ENCODE assay signal across 8 cellular contexts in the genomic region with DNA sequence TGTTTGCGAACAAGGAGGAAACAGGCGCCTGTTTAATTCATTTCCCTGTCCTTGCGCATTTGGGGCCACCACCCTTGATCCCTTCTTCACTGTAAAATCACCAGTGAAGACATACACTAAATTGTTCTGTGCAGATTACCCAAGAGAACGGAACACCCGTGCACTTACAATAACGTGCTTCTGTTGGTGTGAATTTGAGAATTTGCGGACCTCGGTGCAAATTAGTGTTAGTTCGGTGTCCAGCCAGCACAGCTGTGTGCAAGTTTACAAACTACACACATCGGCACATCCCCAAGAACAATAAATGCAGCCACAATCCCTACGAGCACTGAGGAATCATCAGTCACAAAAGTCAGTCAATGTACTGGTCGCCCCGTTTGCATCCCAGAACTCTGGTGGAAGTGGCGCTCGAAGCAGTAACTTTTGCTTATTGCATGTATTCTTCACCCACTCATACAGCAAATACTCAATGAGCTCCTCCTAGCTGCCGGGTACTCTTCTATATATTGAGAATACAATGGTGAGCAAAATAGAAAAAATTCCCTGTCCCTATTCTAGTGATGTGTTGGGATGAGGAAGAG. TPM values are rescaled to one million over a fixed set of nuclear protein-coding genes. Genes with fewer than 3 reads are reported as not detected.
A peak's percentile ranks its signal among the peaks of the same experiment; 100 is the strongest.
DNase-seq lines count a peak whose midpoint lies in the region; ATAC-seq, FAIRE-seq and TF ChIP-seq lines count a peak whose summit lies in the region.

No MANE protein-coding gene starts in this region.

- DNase-seq in EL (peak; percentile 16), Kasumi-1 (lab: John Stamatoyannopoulos, UW) (peak; percentile 46 to 50), astrocyte of the hippocampus (ENCODE audit: low read depth, low spot score) (peak; percentile 33), HepG2 (ENCODE audit: low spot score) (peak; percentile 16), uterus (no peak), T1000 (lab: John Stamatoyannopoulos, UW) (no peak), middle frontal gyrus (ENCODE audit: extremely low spot score, low spot score) (no peak), NCI-H1417 treated with DMSO at 0.1 percent for 48 hours (lab: John Stamatoyannopoulos, UW) (no peak)

- H3K4me2 ChIP-seq in HepG2 (ENCODE audit: low read depth, low read length): peak overlapping the region; percentile 96

- in situ Hi-C loops in HepG2 (cut with HindIII; ENCODE audit: extremely low pct_ligation_motif_present, low pct_unique_long_range_greater_than_20kb): loop anchor here (5.0 kb wide), 1 partner anchor 47 kb away; a partner anchor contains a TSS

- H3K9me3 ChIP-seq in HepG2 (ENCODE audit: low read length) (no peaks in the 10 kb centered on the region), uterus (no peaks in the 10 kb centered on the region)

- no peak for TF ChIP-seq RAD21 in HepG2 (CRISPR knock-in tag; IDR thresholded peaks at IDR 0.05)

- peak; percentile 66 for FAIRE-seq in HepG2 (lab: Jason Lieb, UNC)

- no peak for TF ChIP-seq EP300 in HepG2 (IDR thresholded peaks at IDR 0.05; ENCODE audit: low read depth in 2 of 2, low read length in 2 of 2)
- TF ChIP-seq EP300 in HepG2 (CRISPR knock-in tag; IDR thresholded peaks at IDR 0.05; ENCODE audit: borderline replicate concordance): no peak

- CTCF ChIA-PET in HepG2 (lab: Yijun Ruan, JAX; ENCODE audit: low intra/inter-chr PET ratio, low total read pairs): no interaction called here

- H3K27ac ChIP-seq in HepG2 (ENCODE audit: extremely low read length, insufficient read depth, low read length) (peak overlapping the region; percentile 44), uterus (peak overlapping the region; percentile 25 to 46)

- H4K20me1 ChIP-seq in HepG2 (ENCODE audit: insufficient read depth, low read length): peaks cover 8% of the 10 kb centered on the region

- peak; percentile 10 for ATAC-seq in HepG2

- no peaks in the 10 kb centered on the region for H3K36me3 ChIP-seq in HepG2 (replicated peaks in 1 of 2; ENCODE audit: control insufficient read depth in 1 of 2, insufficient read depth in 2 of 2, low read length in 2 of 2)
- no peaks in the 10 kb centered on the region for H3K36me3 ChIP-seq in uterus

- H3K4me1 ChIP-seq in HepG2 (ENCODE audit: insufficient read depth, low read length): peaks cover 31% of the 10 kb centered on the region
- peaks cover 0 to 9% of the 10 kb centered on the region in 2 donors for H3K4me1 ChIP-seq in uterus

- intact Hi-C loops in HepG2 (cut with micrococcal nuclease; ENCODE audit: unreplicated experiment) (no loop called here), uterus (cut with DNase I; ENCODE audit: low total_unique reads) (no loop called here)

- no peak; the same call in 1 of the 2 replicates for TF ChIP-seq CTCF in HepG2 (CRISPR knock-in tag; IDR thresholded peaks at IDR 0.05)
- no peak for TF ChIP-seq CTCF in uterus (IDR thresholded peaks at IDR 0.05)

- TSS peak; percentile 54 for BruUV-seq in HepG2 (replicated peaks; lab: Mats Ljungman, UMichigan)

- under 1% methylated on average over 15 of the region's 16 CpGs for WGBS in HepG2 (ENCODE audit: low lambda C conversion rate)

- POLR2A ChIA-PET in HepG2 (lab: Yijun Ruan, JAX): interaction anchor here (0.8 to 1.1 kb wide), 2 partner anchors 23 to 47 kb away, joined by 3 read pairs; a partner anchor contains a TSS

- no peak for TF ChIP-seq POLR2A in HepG2 (IDR thresholded peaks at IDR 0.05; ENCODE audit: insufficient read depth in 1 of 2, low read depth in 2 of 2, low read length in 2 of 2)
- TF ChIP-seq POLR2A in uterus (IDR thresholded peaks at IDR 0.05): no peak

- peak overlapping the region; percentile 60 for H3K9ac ChIP-seq in HepG2 (ENCODE audit: insufficient read depth, low read depth, low read length)

- H3K27me3 ChIP-seq in HepG2 (ENCODE audit: control insufficient read depth in 1 of 2, insufficient read depth in 2 of 2, low read length in 2 of 2): no peaks in the 10 kb centered on the region; a peak in 1 of 5 replicates
- H3K27me3 ChIP-seq in uterus: no peaks in the 10 kb centered on the region

- H3K4me3 ChIP-seq in HepG2 (replicated peaks in 1 of 3; ENCODE audit: insufficient read depth in 1 of 3, low read depth in 2 of 3, low read length in 3 of 3) (peak overlapping the region; percentile 57 to 92 (median 82)), uterus (peak overlapping the region; percentile 61 to 83)

- peaks cover 40% of the 10 kb centered on the region for H3K79me2 ChIP-seq in HepG2 (ENCODE audit: insufficient read depth, low read length)

- H2AFZ ChIP-seq in HepG2 (ENCODE audit: low read length): peak overlapping the region; percentile 94

TF ChIP-seq in HepG2, 621 proteins besides CTCF, POLR2A, EP300 and RAD21:
- TF ChIP-seq ZNF749 (CRISPR knock-in tag; IDR thresholded peaks at IDR 0.05; ENCODE audit: borderline replicate concordance) (0 out of 2 replicates have a peak, but pooled peaks have one; percentile 52), XRCC5 (optimal IDR thresholded peaks at IDR 0.05; ENCODE audit: low read length) (peak; percentile 13), ZNF205 (CRISPR knock-in tag; IDR thresholded peaks at IDR 0.05) (0 out of 2 replicates have a peak, but pooled peaks have one; percentile 1), NFKB2 (CRISPR knock-in tag; IDR thresholded peaks at IDR 0.05; ENCODE audit: borderline replicate concordance) (no peak)
- TF ChIP-seq, protein P1, sequence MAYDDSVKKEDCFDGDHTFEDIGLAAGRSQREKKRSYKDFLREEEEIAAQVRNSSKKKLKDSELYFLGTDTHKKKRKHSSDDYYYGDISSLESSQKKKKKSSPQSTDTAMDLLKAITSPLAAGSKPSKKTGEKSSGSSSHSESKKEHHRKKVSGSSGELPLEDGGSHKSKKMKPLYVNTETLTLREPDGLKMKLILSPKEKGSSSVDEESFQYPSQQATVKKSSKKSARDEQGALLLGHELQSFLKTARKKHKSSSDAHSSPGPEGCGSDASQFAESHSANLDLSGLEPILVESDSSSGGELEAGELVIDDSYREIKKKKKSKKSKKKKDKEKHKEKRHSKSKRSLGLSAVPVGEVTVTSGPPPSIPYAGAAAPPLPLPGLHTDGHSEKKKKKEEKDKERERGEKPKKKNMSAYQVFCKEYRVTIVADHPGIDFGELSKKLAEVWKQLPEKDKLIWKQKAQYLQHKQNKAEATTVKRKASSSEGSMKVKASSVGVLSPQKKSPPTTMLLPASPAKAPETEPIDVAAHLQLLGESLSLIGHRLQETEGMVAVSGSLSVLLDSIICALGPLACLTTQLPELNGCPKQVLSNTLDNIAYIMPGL (CRISPR knock-in tag; IDR thresholded peaks at IDR 0.05; ENCODE audit: borderline replicate concordance in 1 of 2, low read depth in 1 of 2): 0 out of 4 replicates have a peak, but pooled peaks of 1 of the 2 experiments have one; percentile 6
TF ChIP-seq in HepG2: peak in this region for 4.

RNA-seq across cellular contexts. Expression of a gene that starts 0.8 kb away (rescaled TPM):
- 7.4 and 11.5 TPM in 2 replicates for total RNA-seq in HepG2 (2016; rRNA removed; fragmentation: Illumina TruSeq; extraction: Trizol)
- 2.7 and 3.3 TPM in 2 replicates for total RNA-seq in HepG2 (2016; cell fraction: cytosol; rRNA removed; fragmentation: Illumina TruSeq; extraction: Trizol; ENCODE audit: low read depth)
- 6.5 and 9.3 TPM in 2 replicates for total RNA-seq in HepG2 (2016; cell fraction: insoluble cytoplasmic fraction; rRNA removed; fragmentation: Illumina TruSeq; extraction: Trizol)
- 6.5 and 6.8 TPM in 2 replicates for total RNA-seq in HepG2 (2016; cell fraction: membrane; rRNA removed; fragmentation: Illumina TruSeq; extraction: Trizol)
- 15.9 and 18.5 TPM in 2 replicates for total RNA-seq in HepG2 (2016; cell fraction: nucleus; rRNA removed; fragmentation: Illumina TruSeq; extraction: Trizol)
- 7.6 and 8.4 TPM in 2 replicates for polyA plus RNA-seq in HepG2 (2011; rRNA removed)
- polyA plus RNA-seq in HepG2 (2011; cell fraction: cytosol; rRNA removed): 4.1 and 5.8 TPM in 2 replicates
- 6.9 and 7.2 TPM in 2 replicates for polyA plus RNA-seq in HepG2 (2011; cell fraction: nucleus; rRNA removed)
- 6.3 and 7.7 TPM in 2 replicates for polyA plus RNA-seq in HepG2 (2012)
- polyA plus RNA-seq in HepG2 (2016; cell fraction: cytosol; fragmentation: Illumina TruSeq; extraction: Trizol; ENCODE audit: low read depth): 1.2 and 1.4 TPM in 2 replicates
- 9.6 and 10.8 TPM in 2 replicates for polyA plus RNA-seq in HepG2 (2016; cell fraction: insoluble cytoplasmic fraction; fragmentation: Illumina TruSeq; extraction: Trizol; ENCODE audit: low read depth)
- polyA plus RNA-seq in HepG2 (2016; cell fraction: membrane; fragmentation: Illumina TruSeq; extraction: Trizol; ENCODE audit: low read depth): 2.7 and 3.8 TPM in 2 replicates
- polyA plus RNA-seq in HepG2 (2016; cell fraction: nucleus; fragmentation: Illumina TruSeq; extraction: Trizol; ENCODE audit: insufficient read depth, low read depth): 9.5 and 10.3 TPM in 2 replicates
- polyA minus RNA-seq in HepG2 (2011; rRNA and poly(A)+ RNA removed; ENCODE audit: low replicate concordance): 16.7 and 23.5 TPM in 2 replicates
- 7.1 and 8.0 TPM in 2 replicates for polyA minus RNA-seq in HepG2 (2011; cell fraction: cytosol; rRNA and poly(A)+ RNA removed)
- polyA minus RNA-seq in HepG2 (2011; cell fraction: nucleus; rRNA and poly(A)+ RNA removed): 43.4 and 52.3 TPM in 2 replicates
- 10 to 100 TPM; 13.2 to 35.6 (median 20.6) TPM for total RNA-seq in uterus

RNA-seq across cellular contexts. Expression of a gene that starts 47.0 kb away (rescaled TPM):
- total RNA-seq in HepG2 (2016; rRNA removed; fragmentation: Illumina TruSeq; extraction: Trizol): 87.2 and 123 TPM in 2 replicates
- 17.6 and 18.9 TPM in 2 replicates for total RNA-seq in HepG2 (2016; cell fraction: cytosol; rRNA removed; fragmentation: Illumina TruSeq; extraction: Trizol; ENCODE audit: low read depth)
- total RNA-seq in HepG2 (2016; cell fraction: insoluble cytoplasmic fraction; rRNA removed; fragmentation: Illumina TruSeq; extraction: Trizol): 87.4 and 114 TPM in 2 replicates
- 27.1 and 31.8 TPM in 2 replicates for total RNA-seq in HepG2 (2016; cell fraction: membrane; rRNA removed; fragmentation: Illumina TruSeq; extraction: Trizol)
- total RNA-seq in HepG2 (2016; cell fraction: nucleus; rRNA removed; fragmentation: Illumina TruSeq; extraction: Trizol): 81.3 and 84.2 TPM in 2 replicates
- polyA plus RNA-seq in HepG2 (2011; rRNA removed): 31.2 and 46.2 TPM in 2 replicates
- polyA plus RNA-seq in HepG2 (2011; cell fraction: cytosol; rRNA removed): 25.5 and 29.0 TPM in 2 replicates
- 31.8 and 35.5 TPM in 2 replicates for polyA plus RNA-seq in HepG2 (2011; cell fraction: nucleus; rRNA removed)
- polyA plus RNA-seq in HepG2 (2012): 23.8 and 29.2 TPM in 2 replicates
- 3.5 and 3.6 TPM in 2 replicates for polyA plus RNA-seq in HepG2 (2016; cell fraction: cytosol; fragmentation: Illumina TruSeq; extraction: Trizol; ENCODE audit: low read depth)
- polyA plus RNA-seq in HepG2 (2016; cell fraction: insoluble cytoplasmic fraction; fragmentation: Illumina TruSeq; extraction: Trizol; ENCODE audit: low read depth): 76.0 and 81.2 TPM in 2 replicates
- 9.6 and 11.5 TPM in 2 replicates for polyA plus RNA-seq in HepG2 (2016; cell fraction: membrane; fragmentation: Illumina TruSeq; extraction: Trizol; ENCODE audit: low read depth)
- 94.6 and 95.0 TPM in 2 replicates for polyA plus RNA-seq in HepG2 (2016; cell fraction: nucleus; fragmentation: Illumina TruSeq; extraction: Trizol; ENCODE audit: insufficient read depth, low read depth)
- 55.5 and 185 TPM in 2 replicates for polyA minus RNA-seq in HepG2 (2011; rRNA and poly(A)+ RNA removed; ENCODE audit: low replicate concordance)
- 36.1 and 39.6 TPM in 2 replicates for polyA minus RNA-seq in HepG2 (2011; cell fraction: cytosol; rRNA and poly(A)+ RNA removed)
- polyA minus RNA-seq in HepG2 (2011; cell fraction: nucleus; rRNA and poly(A)+ RNA removed): 59.9 and 64.2 TPM in 2 replicates
- total RNA-seq in uterus: 10 to 100 TPM; 21.0 to 65.9 (median 47.6) TPM

Comparison
In these comparisons a context has a peak if more than half of its experiments do, and no peak if none do; other contexts are left out.
1. DNase-seq: peak in EL (single experiment), Kasumi-1 (2 of 2), astrocyte of the hippocampus (single experiment) and HepG2 (single experiment); none in uterus (0 of 2), T1000 (single experiment), middle frontal gyrus (single experiment) and NCI-H1417 treated with DMSO at 0.1 percent for 48 hours (single experiment).